Comparison of ENCODE assay signal across 1 cellular context in genomic region chr7:15571303-15571878, GRCh38.
A peak's percentile ranks its signal among the peaks of the same experiment; 100 is the strongest.
TF ChIP-seq lines count a peak whose summit lies in the region.

No MANE protein-coding gene starts in this region.

TF ChIP-seq in SK-N-SH, 30 proteins besides CTCF, POLR2A, EP300 and RAD21 (continued from another document):
- TF ChIP-seq, protein P1, sequence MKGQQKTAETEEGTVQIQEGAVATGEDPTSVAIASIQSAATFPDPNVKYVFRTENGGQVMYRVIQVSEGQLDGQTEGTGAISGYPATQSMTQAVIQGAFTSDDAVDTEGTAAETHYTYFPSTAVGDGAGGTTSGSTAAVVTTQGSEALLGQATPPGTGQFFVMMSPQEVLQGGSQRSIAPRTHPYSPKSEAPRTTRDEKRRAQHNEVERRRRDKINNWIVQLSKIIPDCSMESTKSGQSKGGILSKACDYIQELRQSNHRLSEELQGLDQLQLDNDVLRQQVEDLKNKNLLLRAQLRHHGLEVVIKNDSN (IDR thresholded peaks at IDR 0.05; ENCODE audit: borderline replicate concordance, low read depth): no peak
- peak; percentile 84 for TF ChIP-seq NFIC (IDR thresholded peaks at IDR 0.05; ENCODE audit: borderline replicate concordance)
- TF ChIP-seq MXI1 (IDR thresholded peaks at IDR 0.05; ENCODE audit: low read depth, low read length): no peak
- peak; percentile 37 for TF ChIP-seq TCF12 (IDR thresholded peaks at IDR 0.05)
- no peak for TF ChIP-seq POLR2AphosphoS5 (IDR thresholded peaks at IDR 0.05; ENCODE audit: low read depth, low read length)
- no peak for TF ChIP-seq SIN3A (IDR thresholded peaks at IDR 0.05; ENCODE audit: borderline replicate concordance, low read depth, low read length)
- TF ChIP-seq JUND (IDR thresholded peaks at IDR 0.05): peak; percentile 37; the same call in 1 of the 2 replicates
- no peak for TF ChIP-seq NRF1 (IDR thresholded peaks at IDR 0.05; ENCODE audit: low read depth, low read length)
- no peak for TF ChIP-seq FOXM1 (IDR thresholded peaks at IDR 0.05; ENCODE audit: low read depth)
- TF ChIP-seq, protein P2, sequence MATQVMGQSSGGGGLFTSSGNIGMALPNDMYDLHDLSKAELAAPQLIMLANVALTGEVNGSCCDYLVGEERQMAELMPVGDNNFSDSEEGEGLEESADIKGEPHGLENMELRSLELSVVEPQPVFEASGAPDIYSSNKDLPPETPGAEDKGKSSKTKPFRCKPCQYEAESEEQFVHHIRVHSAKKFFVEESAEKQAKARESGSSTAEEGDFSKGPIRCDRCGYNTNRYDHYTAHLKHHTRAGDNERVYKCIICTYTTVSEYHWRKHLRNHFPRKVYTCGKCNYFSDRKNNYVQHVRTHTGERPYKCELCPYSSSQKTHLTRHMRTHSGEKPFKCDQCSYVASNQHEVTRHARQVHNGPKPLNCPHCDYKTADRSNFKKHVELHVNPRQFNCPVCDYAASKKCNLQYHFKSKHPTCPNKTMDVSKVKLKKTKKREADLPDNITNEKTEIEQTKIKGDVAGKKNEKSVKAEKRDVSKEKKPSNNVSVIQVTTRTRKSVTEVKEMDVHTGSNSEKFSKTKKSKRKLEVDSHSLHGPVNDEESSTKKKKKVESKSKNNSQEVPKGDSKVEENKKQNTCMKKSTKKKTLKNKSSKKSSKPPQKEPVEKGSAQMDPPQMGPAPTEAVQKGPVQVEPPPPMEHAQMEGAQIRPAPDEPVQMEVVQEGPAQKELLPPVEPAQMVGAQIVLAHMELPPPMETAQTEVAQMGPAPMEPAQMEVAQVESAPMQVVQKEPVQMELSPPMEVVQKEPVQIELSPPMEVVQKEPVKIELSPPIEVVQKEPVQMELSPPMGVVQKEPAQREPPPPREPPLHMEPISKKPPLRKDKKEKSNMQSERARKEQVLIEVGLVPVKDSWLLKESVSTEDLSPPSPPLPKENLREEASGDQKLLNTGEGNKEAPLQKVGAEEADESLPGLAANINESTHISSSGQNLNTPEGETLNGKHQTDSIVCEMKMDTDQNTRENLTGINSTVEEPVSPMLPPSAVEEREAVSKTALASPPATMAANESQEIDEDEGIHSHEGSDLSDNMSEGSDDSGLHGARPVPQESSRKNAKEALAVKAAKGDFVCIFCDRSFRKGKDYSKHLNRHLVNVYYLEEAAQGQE (IDR thresholded peaks at IDR 0.05; ENCODE audit: low read depth, low read length): no peak
- TF ChIP-seq ELF1 (IDR thresholded peaks at IDR 0.05): no peak
- no peak for TF ChIP-seq FOXJ3 (CRISPR knock-in tag; IDR thresholded peaks at IDR 0.05)
